1 cellular context compared by ENCODE assay signal in the genomic region with DNA sequence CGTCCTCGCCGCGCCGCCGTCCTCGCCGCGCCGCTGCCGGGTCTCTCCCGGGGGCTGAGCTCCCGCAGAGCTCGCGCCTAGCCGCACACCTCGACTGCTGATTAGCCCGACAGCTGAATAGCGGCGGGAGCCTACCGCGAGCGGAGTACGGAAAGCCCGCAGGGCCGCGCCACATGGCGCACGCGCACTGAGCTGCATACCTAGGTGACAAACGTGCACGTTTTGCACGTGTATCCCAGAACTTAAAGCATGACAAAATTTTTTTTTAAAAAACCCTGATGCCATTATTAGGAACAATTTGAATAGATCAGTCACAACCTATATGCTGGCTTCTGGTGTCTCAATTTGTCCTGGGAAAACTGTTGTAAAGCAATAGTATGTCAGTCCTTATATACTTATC.
TF ChIP-seq lines count a peak whose summit lies in the region.

A gene with protein sequence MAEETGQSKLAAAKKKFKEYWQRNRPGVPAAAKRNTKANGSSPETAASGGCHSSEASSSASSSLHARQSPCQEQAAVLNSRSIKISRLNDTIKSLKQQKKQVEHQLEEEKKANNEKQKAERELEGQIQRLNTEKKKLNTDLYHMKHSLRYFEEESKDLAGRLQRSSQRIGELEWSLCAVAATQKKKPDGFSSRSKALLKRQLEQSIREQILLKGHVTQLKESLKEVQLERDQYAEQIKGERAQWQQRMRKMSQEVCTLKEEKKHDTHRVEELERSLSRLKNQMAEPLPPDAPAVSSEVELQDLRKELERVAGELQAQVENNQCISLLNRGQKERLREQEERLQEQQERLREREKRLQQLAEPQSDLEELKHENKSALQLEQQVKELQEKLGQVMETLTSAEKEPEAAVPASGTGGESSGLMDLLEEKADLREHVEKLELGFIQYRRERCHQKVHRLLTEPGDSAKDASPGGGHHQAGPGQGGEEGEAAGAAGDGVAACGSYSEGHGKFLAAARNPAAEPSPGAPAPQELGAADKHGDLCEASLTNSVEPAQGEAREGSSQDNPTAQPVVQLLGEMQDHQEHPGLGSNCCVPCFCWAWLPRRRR (minus strand): TSS at position 122 of the 400 bp plus-strand sequence. CDS start 48,117 bp downstream, outside the sequence.

TF ChIP-seq in HepG2, 621 proteins besides CTCF, POLR2A, EP300 and RAD21 (continued from another document and continues in another):
- TF ChIP-seq, protein P1, sequence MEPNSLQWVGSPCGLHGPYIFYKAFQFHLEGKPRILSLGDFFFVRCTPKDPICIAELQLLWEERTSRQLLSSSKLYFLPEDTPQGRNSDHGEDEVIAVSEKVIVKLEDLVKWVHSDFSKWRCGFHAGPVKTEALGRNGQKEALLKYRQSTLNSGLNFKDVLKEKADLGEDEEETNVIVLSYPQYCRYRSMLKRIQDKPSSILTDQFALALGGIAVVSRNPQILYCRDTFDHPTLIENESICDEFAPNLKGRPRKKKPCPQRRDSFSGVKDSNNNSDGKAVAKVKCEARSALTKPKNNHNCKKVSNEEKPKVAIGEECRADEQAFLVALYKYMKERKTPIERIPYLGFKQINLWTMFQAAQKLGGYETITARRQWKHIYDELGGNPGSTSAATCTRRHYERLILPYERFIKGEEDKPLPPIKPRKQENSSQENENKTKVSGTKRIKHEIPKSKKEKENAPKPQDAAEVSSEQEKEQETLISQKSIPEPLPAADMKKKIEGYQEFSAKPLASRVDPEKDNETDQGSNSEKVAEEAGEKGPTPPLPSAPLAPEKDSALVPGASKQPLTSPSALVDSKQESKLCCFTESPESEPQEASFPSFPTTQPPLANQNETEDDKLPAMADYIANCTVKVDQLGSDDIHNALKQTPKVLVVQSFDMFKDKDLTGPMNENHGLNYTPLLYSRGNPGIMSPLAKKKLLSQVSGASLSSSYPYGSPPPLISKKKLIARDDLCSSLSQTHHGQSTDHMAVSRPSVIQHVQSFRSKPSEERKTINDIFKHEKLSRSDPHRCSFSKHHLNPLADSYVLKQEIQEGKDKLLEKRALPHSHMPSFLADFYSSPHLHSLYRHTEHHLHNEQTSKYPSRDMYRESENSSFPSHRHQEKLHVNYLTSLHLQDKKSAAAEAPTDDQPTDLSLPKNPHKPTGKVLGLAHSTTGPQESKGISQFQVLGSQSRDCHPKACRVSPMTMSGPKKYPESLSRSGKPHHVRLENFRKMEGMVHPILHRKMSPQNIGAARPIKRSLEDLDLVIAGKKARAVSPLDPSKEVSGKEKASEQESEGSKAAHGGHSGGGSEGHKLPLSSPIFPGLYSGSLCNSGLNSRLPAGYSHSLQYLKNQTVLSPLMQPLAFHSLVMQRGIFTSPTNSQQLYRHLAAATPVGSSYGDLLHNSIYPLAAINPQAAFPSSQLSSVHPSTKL (CRISPR knock-in tag; IDR thresholded peaks at IDR 0.05), result peak; percentile 25; the same call in 1 of the 2 replicates
- TF ChIP-seq, protein P2, sequence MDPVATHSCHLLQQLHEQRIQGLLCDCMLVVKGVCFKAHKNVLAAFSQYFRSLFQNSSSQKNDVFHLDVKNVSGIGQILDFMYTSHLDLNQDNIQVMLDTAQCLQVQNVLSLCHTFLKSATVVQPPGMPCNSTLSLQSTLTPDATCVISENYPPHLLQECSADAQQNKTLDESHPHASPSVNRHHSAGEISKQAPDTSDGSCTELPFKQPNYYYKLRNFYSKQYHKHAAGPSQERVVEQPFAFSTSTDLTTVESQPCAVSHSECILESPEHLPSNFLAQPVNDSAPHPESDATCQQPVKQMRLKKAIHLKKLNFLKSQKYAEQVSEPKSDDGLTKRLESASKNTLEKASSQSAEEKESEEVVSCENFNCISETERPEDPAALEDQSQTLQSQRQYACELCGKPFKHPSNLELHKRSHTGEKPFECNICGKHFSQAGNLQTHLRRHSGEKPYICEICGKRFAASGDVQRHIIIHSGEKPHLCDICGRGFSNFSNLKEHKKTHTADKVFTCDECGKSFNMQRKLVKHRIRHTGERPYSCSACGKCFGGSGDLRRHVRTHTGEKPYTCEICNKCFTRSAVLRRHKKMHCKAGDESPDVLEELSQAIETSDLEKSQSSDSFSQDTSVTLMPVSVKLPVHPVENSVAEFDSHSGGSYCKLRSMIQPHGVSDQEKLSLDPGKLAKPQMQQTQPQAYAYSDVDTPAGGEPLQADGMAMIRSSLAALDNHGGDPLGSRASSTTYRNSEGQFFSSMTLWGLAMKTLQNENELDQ (CRISPR knock-in tag; IDR thresholded peaks at IDR 0.05; ENCODE audit: borderline replicate concordance), result no peak
- TF ChIP-seq ZNF207 (IDR thresholded peaks at IDR 0.05; ENCODE audit: borderline replicate concordance), result no peak
- TF ChIP-seq ZNF607 (CRISPR knock-in tag; IDR thresholded peaks at IDR 0.05; ENCODE audit: borderline replicate concordance), result peak; percentile 81
- TF ChIP-seq, protein P3, sequence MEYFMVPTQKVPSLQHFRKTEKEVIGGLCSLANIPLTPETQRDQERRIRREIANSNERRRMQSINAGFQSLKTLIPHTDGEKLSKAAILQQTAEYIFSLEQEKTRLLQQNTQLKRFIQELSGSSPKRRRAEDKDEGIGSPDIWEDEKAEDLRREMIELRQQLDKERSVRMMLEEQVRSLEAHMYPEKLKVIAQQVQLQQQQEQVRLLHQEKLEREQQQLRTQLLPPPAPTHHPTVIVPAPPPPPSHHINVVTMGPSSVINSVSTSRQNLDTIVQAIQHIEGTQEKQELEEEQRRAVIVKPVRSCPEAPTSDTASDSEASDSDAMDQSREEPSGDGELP (IDR thresholded peaks at IDR 0.05; ENCODE audit: borderline replicate concordance, low read depth), result peak; percentile 37; the same call in 1 of the 2 replicates
- TF ChIP-seq, protein P4, sequence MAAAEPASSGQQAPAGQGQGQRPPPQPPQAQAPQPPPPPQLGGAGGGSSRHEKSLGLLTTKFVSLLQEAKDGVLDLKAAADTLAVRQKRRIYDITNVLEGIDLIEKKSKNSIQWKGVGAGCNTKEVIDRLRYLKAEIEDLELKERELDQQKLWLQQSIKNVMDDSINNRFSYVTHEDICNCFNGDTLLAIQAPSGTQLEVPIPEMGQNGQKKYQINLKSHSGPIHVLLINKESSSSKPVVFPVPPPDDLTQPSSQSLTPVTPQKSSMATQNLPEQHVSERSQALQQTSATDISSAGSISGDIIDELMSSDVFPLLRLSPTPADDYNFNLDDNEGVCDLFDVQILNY (CRISPR knock-in tag; conservative IDR thresholded peaks at IDR 0.05), result 0 out of 2 replicates have a peak, but pooled peaks have one; percentile 39
- no peak for TF ChIP-seq ZNF850 (CRISPR knock-in tag; conservative IDR thresholded peaks at IDR 0.05)
- no peak for TF ChIP-seq MYNN (CRISPR knock-in tag; IDR thresholded peaks at IDR 0.05; ENCODE audit: low read depth)
- TF ChIP-seq, protein P5, sequence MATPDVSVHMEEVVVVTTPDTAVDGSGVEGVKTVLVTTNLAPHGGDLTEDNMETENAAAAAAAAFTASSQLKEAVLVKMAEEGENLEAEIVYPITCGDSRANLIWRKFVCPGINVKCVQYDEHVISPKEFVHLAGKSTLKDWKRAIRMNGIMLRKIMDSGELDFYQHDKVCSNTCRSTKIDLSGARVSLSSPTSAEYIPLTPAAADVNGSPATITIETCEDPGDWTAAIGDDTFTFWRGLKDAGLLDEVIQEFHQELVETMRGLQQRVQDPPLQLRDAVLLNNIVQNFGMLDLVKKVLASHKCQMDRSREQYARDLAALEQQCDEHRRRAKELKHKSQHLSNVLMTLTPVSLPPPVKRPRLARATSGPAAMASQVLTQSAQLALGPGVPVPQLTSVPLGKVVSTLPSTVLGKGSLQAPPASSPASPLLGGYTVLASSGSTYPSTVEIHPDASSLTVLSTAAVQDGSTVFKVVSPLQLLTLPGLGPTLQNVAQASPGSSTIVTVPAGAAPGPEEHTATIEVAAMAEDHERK (CRISPR knock-in tag; IDR thresholded peaks at IDR 0.05; ENCODE audit: low read depth), result no peak
- TF ChIP-seq SKI (IDR thresholded peaks at IDR 0.05; ENCODE audit: partially characterized antibody), result peak; percentile 25
- TF ChIP-seq TCF7L2 (IDR thresholded peaks at IDR 0.05; ENCODE audit: low read depth, low read length), result no peak
- TF ChIP-seq, protein P6, sequence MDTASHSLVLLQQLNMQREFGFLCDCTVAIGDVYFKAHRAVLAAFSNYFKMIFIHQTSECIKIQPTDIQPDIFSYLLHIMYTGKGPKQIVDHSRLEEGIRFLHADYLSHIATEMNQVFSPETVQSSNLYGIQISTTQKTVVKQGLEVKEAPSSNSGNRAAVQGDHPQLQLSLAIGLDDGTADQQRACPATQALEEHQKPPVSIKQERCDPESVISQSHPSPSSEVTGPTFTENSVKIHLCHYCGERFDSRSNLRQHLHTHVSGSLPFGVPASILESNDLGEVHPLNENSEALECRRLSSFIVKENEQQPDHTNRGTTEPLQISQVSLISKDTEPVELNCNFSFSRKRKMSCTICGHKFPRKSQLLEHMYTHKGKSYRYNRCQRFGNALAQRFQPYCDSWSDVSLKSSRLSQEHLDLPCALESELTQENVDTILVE (CRISPR knock-in tag; IDR thresholded peaks at IDR 0.05), result no peak
- no peak for TF ChIP-seq KAT2B (IDR thresholded peaks at IDR 0.05; ENCODE audit: borderline replicate concordance, low read depth, low read length)
- TF ChIP-seq ZNF879 (CRISPR knock-in tag; IDR thresholded peaks at IDR 0.05), result peak; percentile 75; the same call in 1 of the 2 replicates
- TF ChIP-seq, protein P7, sequence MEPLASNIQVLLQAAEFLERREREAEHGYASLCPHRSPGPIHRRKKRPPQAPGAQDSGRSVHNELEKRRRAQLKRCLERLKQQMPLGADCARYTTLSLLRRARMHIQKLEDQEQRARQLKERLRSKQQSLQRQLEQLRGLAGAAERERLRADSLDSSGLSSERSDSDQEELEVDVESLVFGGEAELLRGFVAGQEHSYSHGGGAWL (CRISPR knock-in tag; IDR thresholded peaks at IDR 0.05), result peak; percentile 90
- TF ChIP-seq ZNF430 (CRISPR knock-in tag; IDR thresholded peaks at IDR 0.05), result peak; percentile 89
- peak; percentile 96 for TF ChIP-seq ZNF256 (CRISPR knock-in tag; conservative IDR thresholded peaks at IDR 0.05)
- TF ChIP-seq, protein P8, sequence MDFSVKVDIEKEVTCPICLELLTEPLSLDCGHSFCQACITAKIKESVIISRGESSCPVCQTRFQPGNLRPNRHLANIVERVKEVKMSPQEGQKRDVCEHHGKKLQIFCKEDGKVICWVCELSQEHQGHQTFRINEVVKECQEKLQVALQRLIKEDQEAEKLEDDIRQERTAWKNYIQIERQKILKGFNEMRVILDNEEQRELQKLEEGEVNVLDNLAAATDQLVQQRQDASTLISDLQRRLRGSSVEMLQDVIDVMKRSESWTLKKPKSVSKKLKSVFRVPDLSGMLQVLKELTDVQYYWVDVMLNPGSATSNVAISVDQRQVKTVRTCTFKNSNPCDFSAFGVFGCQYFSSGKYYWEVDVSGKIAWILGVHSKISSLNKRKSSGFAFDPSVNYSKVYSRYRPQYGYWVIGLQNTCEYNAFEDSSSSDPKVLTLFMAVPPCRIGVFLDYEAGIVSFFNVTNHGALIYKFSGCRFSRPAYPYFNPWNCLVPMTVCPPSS (IDR thresholded peaks at IDR 0.05), result no peak
- TF ChIP-seq, protein P9, sequence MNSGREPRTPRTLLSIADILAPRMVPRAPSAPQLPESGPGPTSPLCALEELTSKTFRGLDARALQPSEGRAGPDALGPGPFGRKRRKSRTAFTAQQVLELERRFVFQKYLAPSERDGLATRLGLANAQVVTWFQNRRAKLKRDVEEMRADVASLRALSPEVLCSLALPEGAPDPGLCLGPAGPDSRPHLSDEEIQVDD (CRISPR knock-in tag; IDR thresholded peaks at IDR 0.05; ENCODE audit: borderline replicate concordance), result peak; percentile 80; the same call in 1 of the 2 replicates
- TF ChIP-seq, protein P10, sequence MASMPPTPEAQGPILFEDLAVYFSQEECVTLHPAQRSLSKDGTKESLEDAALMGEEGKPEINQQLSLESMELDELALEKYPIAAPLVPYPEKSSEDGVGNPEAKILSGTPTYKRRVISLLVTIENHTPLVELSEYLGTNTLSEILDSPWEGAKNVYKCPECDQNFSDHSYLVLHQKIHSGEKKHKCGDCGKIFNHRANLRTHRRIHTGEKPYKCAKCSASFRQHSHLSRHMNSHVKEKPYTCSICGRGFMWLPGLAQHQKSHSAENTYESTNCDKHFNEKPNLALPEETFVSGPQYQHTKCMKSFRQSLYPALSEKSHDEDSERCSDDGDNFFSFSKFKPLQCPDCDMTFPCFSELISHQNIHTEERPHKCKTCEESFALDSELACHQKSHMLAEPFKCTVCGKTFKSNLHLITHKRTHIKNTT (CRISPR knock-in tag; IDR thresholded peaks at IDR 0.05), result no peak
- TF ChIP-seq, protein P11, sequence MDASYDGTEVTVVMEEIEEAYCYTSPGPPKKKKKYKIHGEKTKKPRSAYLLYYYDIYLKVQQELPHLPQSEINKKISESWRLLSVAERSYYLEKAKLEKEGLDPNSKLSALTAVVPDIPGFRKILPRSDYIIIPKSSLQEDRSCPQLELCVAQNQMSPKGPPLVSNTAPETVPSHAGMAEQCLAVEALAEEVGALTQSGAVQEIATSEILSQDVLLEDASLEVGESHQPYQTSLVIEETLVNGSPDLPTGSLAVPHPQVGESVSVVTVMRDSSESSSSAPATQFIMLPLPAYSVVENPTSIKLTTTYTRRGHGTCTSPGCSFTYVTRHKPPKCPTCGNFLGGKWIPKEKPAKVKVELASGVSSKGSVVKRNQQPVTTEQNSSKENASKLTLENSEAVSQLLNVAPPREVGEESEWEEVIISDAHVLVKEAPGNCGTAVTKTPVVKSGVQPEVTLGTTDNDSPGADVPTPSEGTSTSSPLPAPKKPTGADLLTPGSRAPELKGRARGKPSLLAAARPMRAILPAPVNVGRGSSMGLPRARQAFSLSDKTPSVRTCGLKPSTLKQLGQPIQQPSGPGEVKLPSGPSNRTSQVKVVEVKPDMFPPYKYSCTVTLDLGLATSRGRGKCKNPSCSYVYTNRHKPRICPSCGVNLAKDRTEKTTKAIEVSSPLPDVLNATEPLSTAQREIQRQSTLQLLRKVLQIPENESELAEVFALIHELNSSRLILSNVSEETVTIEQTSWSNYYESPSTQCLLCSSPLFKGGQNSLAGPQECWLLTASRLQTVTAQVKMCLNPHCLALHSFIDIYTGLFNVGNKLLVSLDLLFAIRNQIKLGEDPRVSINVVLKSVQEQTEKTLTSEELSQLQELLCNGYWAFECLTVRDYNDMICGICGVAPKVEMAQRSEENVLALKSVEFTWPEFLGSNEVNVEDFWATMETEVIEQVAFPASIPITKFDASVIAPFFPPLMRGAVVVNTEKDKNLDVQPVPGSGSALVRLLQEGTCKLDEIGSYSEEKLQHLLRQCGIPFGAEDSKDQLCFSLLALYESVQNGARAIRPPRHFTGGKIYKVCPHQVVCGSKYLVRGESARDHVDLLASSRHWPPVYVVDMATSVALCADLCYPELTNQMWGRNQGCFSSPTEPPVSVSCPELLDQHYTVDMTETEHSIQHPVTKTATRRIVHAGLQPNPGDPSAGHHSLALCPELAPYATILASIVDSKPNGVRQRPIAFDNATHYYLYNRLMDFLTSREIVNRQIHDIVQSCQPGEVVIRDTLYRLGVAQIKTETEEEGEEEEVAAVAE (CRISPR knock-in tag; IDR thresholded peaks at IDR 0.05; ENCODE audit: borderline replicate concordance), result no peak
- TF ChIP-seq, protein P12, sequence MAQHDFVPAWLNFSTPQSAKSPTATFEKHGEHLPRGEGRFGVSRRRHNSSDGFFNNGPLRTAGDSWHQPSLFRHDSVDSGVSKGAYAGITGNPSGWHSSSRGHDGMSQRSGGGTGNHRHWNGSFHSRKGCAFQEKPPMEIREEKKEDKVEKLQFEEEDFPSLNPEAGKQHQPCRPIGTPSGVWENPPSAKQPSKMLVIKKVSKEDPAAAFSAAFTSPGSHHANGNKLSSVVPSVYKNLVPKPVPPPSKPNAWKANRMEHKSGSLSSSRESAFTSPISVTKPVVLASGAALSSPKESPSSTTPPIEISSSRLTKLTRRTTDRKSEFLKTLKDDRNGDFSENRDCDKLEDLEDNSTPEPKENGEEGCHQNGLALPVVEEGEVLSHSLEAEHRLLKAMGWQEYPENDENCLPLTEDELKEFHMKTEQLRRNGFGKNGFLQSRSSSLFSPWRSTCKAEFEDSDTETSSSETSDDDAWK (CRISPR knock-in tag; IDR thresholded peaks at IDR 0.05), result no peak
- TF ChIP-seq, protein P13, sequence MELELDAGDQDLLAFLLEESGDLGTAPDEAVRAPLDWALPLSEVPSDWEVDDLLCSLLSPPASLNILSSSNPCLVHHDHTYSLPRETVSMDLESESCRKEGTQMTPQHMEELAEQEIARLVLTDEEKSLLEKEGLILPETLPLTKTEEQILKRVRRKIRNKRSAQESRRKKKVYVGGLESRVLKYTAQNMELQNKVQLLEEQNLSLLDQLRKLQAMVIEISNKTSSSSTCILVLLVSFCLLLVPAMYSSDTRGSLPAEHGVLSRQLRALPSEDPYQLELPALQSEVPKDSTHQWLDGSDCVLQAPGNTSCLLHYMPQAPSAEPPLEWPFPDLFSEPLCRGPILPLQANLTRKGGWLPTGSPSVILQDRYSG (CRISPR knock-in tag; IDR thresholded peaks at IDR 0.05), result peak; percentile 97
